ENCODE assay signal across 18 cellular contexts in genomic region chr1:234836045-234836681, GRCh38.
A peak's percentile ranks its signal among the peaks of the same experiment; 100 is the strongest.
DNase-seq lines count a peak whose midpoint lies in the region; ATAC-seq and TF ChIP-seq lines count a peak whose summit lies in the region.
"Had no signal": no experiment of that assay in that cellular context is flagged by ENCODE, and none has a peak within 500 bp of the region (broad histone marks: within the 10 kb centered on the region; RNA-seq: fewer than 3 reads in every experiment).

No MANE protein-coding gene starts in this region.

- peaks cover 4% of the 10 kb centered on the region in 2 donors for H3K36me3 Mint-ChIP-seq in CD14-positive monocyte

- no peak overlapping the region for H3K4me3 ChIP-seq in Panc1 (ENCODE audit: low read depth in 2 of 2, low read length in 2 of 2)
- H3K4me3 ChIP-seq in PC-3 (ENCODE audit: low read length): no peak overlapping the region
- no peak overlapping the region for H3K4me3 ChIP-seq in vagina
- H3K4me3 ChIP-seq: MG63 had no signal

- no peaks in the 10 kb centered on the region for H3F3A ChIP-seq in PC-3 (ENCODE audit: low read length, unreplicated experiment)

- no peak for TF ChIP-seq CTCF in CD14-positive monocyte (IDR thresholded peaks at IDR 0.05)
- no peak for TF ChIP-seq CTCF in Panc1 (IDR thresholded peaks at IDR 0.05)
- no peak for TF ChIP-seq CTCF in PC-3 (conservative IDR thresholded peaks at IDR 0.05; ENCODE audit: low read depth, low read length)
- TF ChIP-seq CTCF in vagina (IDR thresholded peaks at IDR 0.05): no peak

- intact Hi-C loops in CD14-positive monocyte (cut with micrococcal nuclease) (loop anchor here in 1 of 2 donors (5.0 kb wide), 1 partner anchor 109 kb away; no protein-coding TSS in a partner anchor), Panc1 (cut with micrococcal nuclease; ENCODE audit: unreplicated experiment) (no loop called here), PC-3 (cut with micrococcal nuclease) (no loop called here), vagina (cut with DNase I) (no loop called here)

- POLR2A ChIA-PET in Panc1 (lab: Charles Lee) (no interaction called here), PC-3 (lab: Charles Lee; ENCODE audit: unreplicated experiment) (no interaction called here)

- no peak for ATAC-seq in Panc1
- no peak for ATAC-seq in PC-3
- ATAC-seq: right cardiac atrium had no signal

- H3K4me1 ChIP-seq in Panc1 (ENCODE audit: control insufficient read depth, insufficient read depth, low read length): peaks cover 16% of the 10 kb centered on the region
- no peaks in the 10 kb centered on the region for H3K4me1 ChIP-seq in PC-3 (ENCODE audit: insufficient read depth, low read length)
- peaks cover 12% of the 10 kb centered on the region for H3K4me1 ChIP-seq in vagina

- H3K9ac ChIP-seq in PC-3 (ENCODE audit: low read length): no peak overlapping the region

- H3K36me3 ChIP-seq in Panc1 (ENCODE audit: control insufficient read depth, insufficient read depth, low read length) (no peaks in the 10 kb centered on the region), PC-3 (ENCODE audit: low read depth, low read length) (no peaks in the 10 kb centered on the region), vagina (no peaks in the 10 kb centered on the region)
- H3K36me3 ChIP-seq: MG63 had no signal

- peak overlapping the region; percentile 83 to 94 (median 90) for H3K27ac Mint-ChIP-seq in CD14-positive monocyte

- H3K9me2 ChIP-seq in PC-3 (replicated peaks; ENCODE audit: low read length): no peaks in the 10 kb centered on the region

- H3K79me2 ChIP-seq in PC-3 (ENCODE audit: low read length): no peaks in the 10 kb centered on the region

- H4K20me1 ChIP-seq in PC-3 (ENCODE audit: low read length): no peaks in the 10 kb centered on the region

- no peak overlapping the region for H2AFZ ChIP-seq in PC-3 (ENCODE audit: low read length)

- H3K4me3 Mint-ChIP-seq in CD14-positive monocyte: peak overlapping the region; percentile 0 to 56
- H3K4me3 Mint-ChIP-seq: neural crest cell had no signal

- peak; percentile 63 for DNase-seq in CD14-positive monocyte (ENCODE audit: low spot score)
- DNase-seq in Panc1 (ENCODE audit: low read depth, low spot score): no peak
- peak; percentile 92 for DNase-seq in globus pallidus (ENCODE audit: low spot score)
- DNase-seq in nucleus accumbens (lab: John Stamatoyannopoulos, UW): peak in 44 of 56 donors; percentile 8 to 77 (median 48)
- no peak for DNase-seq in SW480 (ENCODE audit: low spot score)
- no peak for DNase-seq in DMS153 (lab: John Stamatoyannopoulos, UW)
- no peak for DNase-seq in PC-3
- DNase-seq in vagina (ENCODE audit: extremely low spot score in 2 of 2): no peak
- DNase-seq: activated CD4-positive, alpha-beta T cell treated with anti-CD3 and anti-CD28 coated beads, Interleukin-2, amount 50 U/mL, for 1 hour; activated naive CD4-positive, alpha-beta T cell treated with Interleukin-2 at 50 U/mL for 16 hours; activated T-cell treated with anti-CD3 and anti-CD28 coated beads for 4 hours; cortex of kidney; MG63; NCI-H2081; NCI-H526 treated with DMSO at 0.1 percent for 48 hours; right cardiac atrium; SW 1271 had no signal

- H3K9me3 Mint-ChIP-seq in CD14-positive monocyte: peaks cover 0 to 7% (median 2%) of the 10 kb centered on the region in 7 donors

- H3K27ac ChIP-seq in Panc1 (ENCODE audit: low read length) (peak overlapping the region; percentile 73; the same call in 1 of the 2 replicates), PC-3 (ENCODE audit: low read length) (no peak overlapping the region), vagina (no peak overlapping the region)

- H3K27me3 ChIP-seq in Panc1 (ENCODE audit: control insufficient read depth, insufficient read depth, low read length): no peaks in the 10 kb centered on the region
- no peaks in the 10 kb centered on the region for H3K27me3 ChIP-seq in PC-3 (ENCODE audit: low read length)
- no peaks in the 10 kb centered on the region for H3K27me3 ChIP-seq in vagina
- H3K27me3 ChIP-seq: MG63 had no signal

- TF ChIP-seq POLR2A in vagina (IDR thresholded peaks at IDR 0.05): no peak

- CTCF ChIA-PET in Panc1 (lab: Charles Lee) (no interaction called here), PC-3 (lab: Charles Lee) (no interaction called here)

- no peaks in the 10 kb centered on the region for H3K27me3 Mint-ChIP-seq in CD14-positive monocyte (ENCODE audit: low read depth in 3 of 3)

- no peak overlapping the region for H3K4me2 ChIP-seq in PC-3 (ENCODE audit: low read length)

- peaks cover 69% of the 10 kb centered on the region for H3K4me1 Mint-ChIP-seq in CD14-positive monocyte

- in situ Hi-C loops in Panc1 (cut with HindIII; ENCODE audit: low pct_unique_long_range_greater_than_20kb, low sequenced_read_pairs): no loop called here

- no TSS peak for BruUV-seq in Panc1 (replicated peaks; lab: Mats Ljungman, UMichigan)
- BruUV-seq in PC-3 (replicated peaks; lab: Mats Ljungman, UMichigan): no TSS peak

- H3K9me3 ChIP-seq in Panc1 (ENCODE audit: control insufficient read depth, insufficient read depth, low read depth, low read length) (no peaks in the 10 kb centered on the region), PC-3 (ENCODE audit: low read length) (no peaks in the 10 kb centered on the region), vagina (no peaks in the 10 kb centered on the region)

Comparison
In these comparisons a context has a peak if more than half of its experiments do, and no peak if none do; other contexts are left out.
1. DNase-seq: peak in CD14-positive monocyte (single experiment), globus pallidus (single experiment) and nucleus accumbens (44 of 56); none in Panc1 (single experiment), SW480 (single experiment), DMS153 (single experiment), PC-3 (single experiment) and vagina (0 of 2).